27 cellular contexts compared by ENCODE assay signal in genomic region chr7:138825049-138825721, GRCh38. TPM values are rescaled to one million over a fixed set of nuclear protein-coding genes. Genes with fewer than 3 reads are reported as not detected.
"Had no signal": no experiment of that assay in that cellular context is flagged by ENCODE, and none has a peak within 500 bp of the region (broad histone marks: within the 10 kb centered on the region; RNA-seq: fewer than 3 reads in every experiment).

No MANE protein-coding gene starts in this region.

- H3K27ac Mint-ChIP-seq: activated B cell treated with CpG ODN at 0.5 μM for 24 hours; activated CD4-positive, alpha-beta T cell treated with anti-CD3 and anti-CD28 coated beads, Interleukin-2, amount 10 ng/mL, durations not matched to agents 24 days and 14 days; activated naive CD8-positive, alpha-beta T cell treated with anti-CD3 and anti-CD28 coated beads, Interleukin-2, amount 10 ng/mL, durations not matched to agents 7 days and 5 days; dendritic cell treated with granulocyte-macrophage colony-stimulating factor and Interleukin-4, amounts not matched to agents 40 ng/mL and 50 ng/mL, for 4 days had no signal

- ATAC-seq: gastroesophageal sphincter; heart right ventricle; left lung; right cardiac atrium; stimulated activated naive CD8-positive, alpha-beta T cell treated with anti-CD3 and anti-CD28 coated beads, Interleukin-15, Interleukin-2, amounts not matched to agents 100 U/mL and 50 U/mL, for 24 hours had no signal

- H3K9me3 Mint-ChIP-seq: activated CD4-positive, alpha-beta T cell treated with anti-CD3 and anti-CD28 coated beads, Interleukin-2, amount 10 ng/mL, durations not matched to agents 24 days and 14 days; activated naive CD8-positive, alpha-beta T cell treated with anti-CD3 and anti-CD28 coated beads, Interleukin-2, amount 10 ng/mL, durations not matched to agents 7 days and 5 days; dendritic cell treated with granulocyte-macrophage colony-stimulating factor and Interleukin-4, amounts not matched to agents 40 ng/mL and 50 ng/mL, for 4 days had no signal

- H3K36me3 Mint-ChIP-seq: activated naive CD8-positive, alpha-beta T cell treated with anti-CD3 and anti-CD28 coated beads, Interleukin-2, amount 10 ng/mL, durations not matched to agents 7 days and 5 days had no signal

- H3K27me3 Mint-ChIP-seq: activated B cell treated with CpG ODN at 0.5 μM for 24 hours; dendritic cell treated with granulocyte-macrophage colony-stimulating factor and Interleukin-4, amounts not matched to agents 40 ng/mL and 50 ng/mL, for 4 days had no signal

- H3K4me3 Mint-ChIP-seq: activated B cell treated with CpG ODN at 0.5 μM for 24 hours; activated CD4-positive, alpha-beta T cell treated with anti-CD3 and anti-CD28 coated beads, Interleukin-2, amount 10 ng/mL, durations not matched to agents 24 days and 14 days; activated naive CD8-positive, alpha-beta T cell treated with anti-CD3 and anti-CD28 coated beads, Interleukin-2, amount 10 ng/mL, durations not matched to agents 7 days and 5 days; dendritic cell treated with granulocyte-macrophage colony-stimulating factor and Interleukin-4, amounts not matched to agents 40 ng/mL and 50 ng/mL, for 4 days; neural crest cell had no signal

- DNase-seq: activated B cell treated with CpG ODN at 0.5 μM for 24 hours; activated CD4-positive, alpha-beta T cell treated with anti-CD3 and anti-CD28 coated beads, Interleukin-2, amount 10 ng/mL, durations not matched to agents 24 days and 14 days; activated naive CD8-positive, alpha-beta T cell treated with anti-CD3 and anti-CD28 coated beads, Interleukin-2, amount 10 ng/mL, durations not matched to agents 7 days and 5 days; amygdala; effector CD8-positive, alpha-beta T cell; heart right ventricle; left lung; right cardiac atrium; stimulated activated CD4-positive, alpha-beta T cell treated with anti-CD3 and anti-CD28 coated beads, Interleukin-2, amount 100 ng/mL, for 24 hours; stimulated activated naive CD8-positive, alpha-beta T cell treated with anti-CD3 and anti-CD28 coated beads, Interleukin-15, Interleukin-2, amounts not matched to agents 100 U/mL and 50 U/mL, for 24 hours; substantia nigra; SW 1271; T-helper 9 cell; uterus had no signal

- H3K4me1 Mint-ChIP-seq: activated B cell treated with CpG ODN at 0.5 μM for 24 hours had no signal

RNA-seq across cellular contexts. Expression of gene ATP6V0A4, which starts 27.2 kb away (rescaled TPM):
- total RNA-seq: activated B cell treated with CpG ODN at 0.5 μM for 24 hours; activated CD4-positive, alpha-beta T cell treated with anti-CD3 and anti-CD28 coated beads, Interleukin-2, amount 10 ng/mL, durations not matched to agents 24 days and 14 days; activated CD8-positive, alpha-beta memory T cell treated with anti-CD3 and anti-CD28 coated beads for 36 hours; activated naive CD8-positive, alpha-beta T cell treated with anti-CD3 and anti-CD28 coated beads, Interleukin-2, amount 10 ng/mL, durations not matched to agents 7 days and 5 days; cardiac muscle cell; esophagus muscularis mucosa; heart right ventricle; neural crest cell; omental fat pad; right cardiac atrium; skeletal muscle tissue; tibial nerve; uterus had no signal

RNA-seq across cellular contexts. Expression of gene TMEM213, which starts 27.4 kb away (rescaled TPM):
- total RNA-seq: activated B cell treated with CpG ODN at 0.5 μM for 24 hours; activated CD4-positive, alpha-beta T cell treated with anti-CD3 and anti-CD28 coated beads, Interleukin-2, amount 10 ng/mL, durations not matched to agents 24 days and 14 days; activated CD8-positive, alpha-beta memory T cell treated with anti-CD3 and anti-CD28 coated beads for 36 hours; activated naive CD8-positive, alpha-beta T cell treated with anti-CD3 and anti-CD28 coated beads, Interleukin-2, amount 10 ng/mL, durations not matched to agents 7 days and 5 days; cardiac muscle cell; chondrocyte; endothelial cell of umbilical vein; esophagus muscularis mucosa; heart right ventricle; kidney epithelial cell; lung microvascular endothelial cell; neural crest cell; omental fat pad; right cardiac atrium; skeletal muscle tissue; tibial nerve had no signal
